In the genomic region with DNA sequence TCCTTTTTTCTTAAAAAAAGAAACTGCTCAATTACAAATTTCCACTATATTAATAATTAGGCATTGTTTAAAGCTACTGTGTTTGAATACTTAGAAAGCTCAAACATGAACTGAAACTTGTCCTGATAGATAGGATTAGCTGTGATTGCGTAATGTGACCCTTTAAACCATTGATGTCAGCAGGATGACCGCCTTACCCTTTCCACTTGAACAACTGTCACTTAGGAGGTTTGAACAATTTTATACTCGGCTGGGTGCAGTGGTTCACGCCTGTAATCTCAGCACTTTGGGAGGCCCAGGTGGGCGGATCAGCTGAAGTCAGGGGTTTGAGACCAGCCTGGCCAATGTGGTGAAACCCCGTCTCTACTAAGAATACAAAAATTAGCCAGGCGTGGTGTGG, we compare ENCODE assay signal across 14 cellular contexts. TPM values are rescaled to one million over a fixed set of nuclear protein-coding genes. Genes with fewer than 3 reads are reported as not detected.
A peak's percentile ranks its signal among the peaks of the same experiment; 100 is the strongest.
DNase-seq lines count a peak whose midpoint lies in the region; ATAC-seq and TF ChIP-seq lines count a peak whose summit lies in the region.
"Had no signal": no experiment of that assay in that cellular context is flagged by ENCODE, and none has a peak within 500 bp of the region (broad histone marks: within the 10 kb centered on the region; RNA-seq: fewer than 3 reads in every experiment).

No MANE protein-coding gene starts in this region.

- DNase-seq in natural killer cell treated with Interleukin-12 subunit alpha and Interleukin-12 subunit beta and Interleukin-15 and Interleukin-18, amount 100 ng/mL, for 72 hours (ENCODE audit: low spot score): peak; percentile 70
- DNase-seq in natural killer cell: no peak
- peak; percentile 16 to 82 for DNase-seq in NOMO-1 (lab: John Stamatoyannopoulos, UW; ENCODE audit: unreplicated experiment in 2 of 2)
- DNase-seq in left kidney (ENCODE audit: low read depth, low spot score): peak; percentile 12
- no peak for DNase-seq in GDM1 (lab: John Stamatoyannopoulos, UW)
- no peak for DNase-seq in stimulated activated naive CD4-positive, alpha-beta T cell (lab: John Stamatoyannopoulos, UW)
- DNase-seq in mesothelial cell of epicardium (ENCODE audit: low spot score in 2 of 2, unreplicated experiment in 2 of 2): no peak
- DNase-seq: activated CD4-positive, alpha-beta T cell treated with anti-CD3 and anti-CD28 coated beads for 4 hours; activated T-cell treated with anti-CD3 and anti-CD28 coated beads, Interleukin-2, amount 50 U/mL, for 4 hours; DMS 273 treated with DMSO at 0.1 percent for 48 hours; dorsolateral prefrontal cortex had no signal

- H3K27ac Mint-ChIP-seq in natural killer cell treated with Interleukin-12 subunit alpha and Interleukin-12 subunit beta and Interleukin-15 and Interleukin-18, amount 100 ng/mL, for 72 hours: peak overlapping the region in 1 of 2 donors; percentile 58
- H3K27ac Mint-ChIP-seq in natural killer cell (no peak overlapping the region), mesothelial cell of epicardium (no peak overlapping the region)
- H3K27ac Mint-ChIP-seq: T-helper 1 cell treated with Interleukin-12 subunit alpha and Interleukin-12 subunit beta and Interleukin-4 antibody, amounts not matched to agents 30 μg/mL and 1 μg/mL, for 36 hours had no signal

- peaks cover 45 to 46% of the 10 kb centered on the region in 2 donors for H3K4me1 Mint-ChIP-seq in natural killer cell treated with Interleukin-12 subunit alpha and Interleukin-12 subunit beta and Interleukin-15 and Interleukin-18, amount 100 ng/mL, for 72 hours (ENCODE audit: low read depth in 2 of 2)
- H3K4me1 Mint-ChIP-seq in natural killer cell (peaks cover 35 to 43% of the 10 kb centered on the region in 2 donors), mesothelial cell of epicardium (peaks cover 19% of the 10 kb centered on the region)

- H3K4me3 Mint-ChIP-seq in natural killer cell treated with Interleukin-12 subunit alpha and Interleukin-12 subunit beta and Interleukin-15 and Interleukin-18, amount 100 ng/mL, for 72 hours: no peak overlapping the region
- no peak overlapping the region for H3K4me3 Mint-ChIP-seq in natural killer cell
- H3K4me3 Mint-ChIP-seq in mesothelial cell of epicardium: no peak overlapping the region
- H3K4me3 Mint-ChIP-seq: T-helper 1 cell treated with Interleukin-12 subunit alpha and Interleukin-12 subunit beta and Interleukin-4 antibody, amounts not matched to agents 30 μg/mL and 1 μg/mL, for 36 hours had no signal

- no peaks in the 10 kb centered on the region for H3K9me3 Mint-ChIP-seq in natural killer cell treated with Interleukin-12 subunit alpha and Interleukin-12 subunit beta and Interleukin-15 and Interleukin-18, amount 100 ng/mL, for 72 hours
- H3K9me3 Mint-ChIP-seq in natural killer cell: peaks cover 0 to 2% of the 10 kb centered on the region in 2 donors
- H3K9me3 Mint-ChIP-seq in mesothelial cell of epicardium: no peaks in the 10 kb centered on the region
- H3K9me3 Mint-ChIP-seq: activated T-cell treated with anti-CD3 and anti-CD28 coated beads, Interleukin-2, amount 50 U/mL, for 4 hours; T-helper 1 cell treated with Interleukin-12 subunit alpha and Interleukin-12 subunit beta and Interleukin-4 antibody, amounts not matched to agents 30 μg/mL and 1 μg/mL, for 36 hours; type B pancreatic cell had no signal

- H3K36me3 Mint-ChIP-seq in natural killer cell treated with Interleukin-12 subunit alpha and Interleukin-12 subunit beta and Interleukin-15 and Interleukin-18, amount 100 ng/mL, for 72 hours: peaks cover 7% of the 10 kb centered on the region
- peaks cover 7% of the 10 kb centered on the region for H3K36me3 Mint-ChIP-seq in natural killer cell
- H3K36me3 Mint-ChIP-seq in mesothelial cell of epicardium: peaks cover 2% of the 10 kb centered on the region

- intact Hi-C loops in natural killer cell (cut with micrococcal nuclease): loop anchor here (5.0 kb wide), 2 partner anchors 93 to 113 kb away; a partner anchor contains a TSS

- no peak for ATAC-seq in natural killer cell treated with Interleukin-12 subunit alpha and Interleukin-12 subunit beta and Interleukin-15 and Interleukin-18, amount 100 ng/mL, for 72 hours
- ATAC-seq in natural killer cell (no peak), GM21423 (IDR thresholded peaks at IDR 0.05; ENCODE audit: unreplicated experiment) (no peak)
- ATAC-seq: activated T-cell treated with anti-CD3 and anti-CD28 coated beads, Interleukin-2, amount 50 U/mL, for 4 hours had no signal

- H3K27me3 Mint-ChIP-seq in natural killer cell treated with Interleukin-12 subunit alpha and Interleukin-12 subunit beta and Interleukin-15 and Interleukin-18, amount 100 ng/mL, for 72 hours: no peaks in the 10 kb centered on the region
- peaks cover 6 to 7% of the 10 kb centered on the region in 2 donors for H3K27me3 Mint-ChIP-seq in natural killer cell (ENCODE audit: low read depth in 2 of 2)
- H3K27me3 Mint-ChIP-seq in mesothelial cell of epicardium (ENCODE audit: low read depth): peaks cover 2% of the 10 kb centered on the region

- TF ChIP-seq CTCF in natural killer cell (IDR thresholded peaks at IDR 0.05): no peak
- TF ChIP-seq CTCF in mesothelial cell of epicardium (IDR thresholded peaks at IDR 0.05; ENCODE audit: unreplicated experiment): no peak

RNA-seq across cellular contexts. Expression of a gene that starts 2.9 kb away (rescaled TPM):
- total RNA-seq in natural killer cell treated with Interleukin-12 subunit alpha and Interleukin-12 subunit beta and Interleukin-15 and Interleukin-18, amount 100 ng/mL, for 72 hours: 100 to 1,000 TPM; 104 to 108 TPM
- total RNA-seq in natural killer cell (100 to 1,000 TPM; 137 to 168 (median 159) TPM), mesothelial cell of epicardium (109 to 116 TPM (median 116 TPM) in 3 replicates)

Comparison
In these comparisons a context has a peak if more than half of its experiments do, and no peak if none do; other contexts are left out.
1. DNase-seq: peak in natural killer cell treated with Interleukin-12 subunit alpha and Interleukin-12 subunit beta and Interleukin-15 and Interleukin-18, amount 100 ng/mL, for 72 hours (single experiment), NOMO-1 (2 of 2) and left kidney (single experiment); none in natural killer cell (single experiment), GDM1 (single experiment), stimulated activated naive CD4-positive, alpha-beta T cell (0 of 6) and mesothelial cell of epicardium (0 of 2).